In the genomic region with DNA sequence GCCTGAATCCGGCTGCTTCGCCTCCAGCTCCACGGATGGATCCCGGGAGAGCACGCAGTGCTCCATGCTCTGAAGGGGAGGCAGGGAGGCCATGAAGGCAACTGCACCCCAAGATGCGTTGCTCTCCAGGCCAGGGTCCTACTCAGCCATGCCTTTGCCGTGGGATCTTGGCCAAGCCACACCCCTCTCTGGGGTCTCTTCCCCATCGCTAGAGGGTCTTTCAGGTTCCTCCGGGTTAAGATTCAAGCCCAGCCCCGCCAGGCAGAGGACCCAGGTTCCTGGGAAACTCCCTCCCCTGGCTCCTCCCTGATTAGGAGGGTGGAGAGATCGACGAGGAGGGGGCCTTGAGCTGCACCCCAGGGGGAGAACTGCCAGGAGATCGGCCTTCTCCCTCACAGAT, we compare ENCODE assay signal across 4 cellular contexts. TPM values are rescaled to one million over a fixed set of nuclear protein-coding genes. Genes with fewer than 3 reads are reported as not detected.
"Had no signal": no experiment of that assay in that cellular context is flagged by ENCODE, and none has a peak within 500 bp of the region (broad histone marks: within the 10 kb centered on the region; RNA-seq: fewer than 3 reads in every experiment).

No MANE protein-coding gene starts in this region.

RNA-seq across cellular contexts. Expression of a gene that starts 36.2 kb away (rescaled TPM):
- total RNA-seq: myocyte had no signal
- polyA plus RNA-seq: heart right ventricle, lung, mammary epithelial cell had no signal

RNA-seq across cellular contexts. Expression of a gene that starts 37.3 kb away (rescaled TPM):
- total RNA-seq: myocyte had no signal
- polyA plus RNA-seq: heart right ventricle, lung, mammary epithelial cell had no signal
